In genomic region chr10:22453948-22454347, GRCh38 we compare ENCODE assay signal across 15 cellular contexts.
DNase-seq lines count a peak whose midpoint lies in the region; ATAC-seq and TF ChIP-seq lines count a peak whose summit lies in the region.
"Had no signal": no experiment of that assay in that cellular context is flagged by ENCODE, and none has a peak within 500 bp of the region (broad histone marks: within the 10 kb centered on the region; RNA-seq: fewer than 3 reads in every experiment).

No MANE protein-coding gene starts in this region.

- H3K9me3 ChIP-seq in BE2C: no peaks in the 10 kb centered on the region
- no peaks in the 10 kb centered on the region for H3K9me3 ChIP-seq in ectodermal cell (ENCODE audit: control insufficient read depth, low read length)
- H3K9me3 ChIP-seq: left ventricle myocardium inferior, right atrium auricular region had no signal

- ATAC-seq in HG03045 (IDR thresholded peaks at IDR 0.05; ENCODE audit: unreplicated experiment): no peak
- ATAC-seq: foreskin keratinocyte; natural killer cell treated with Interleukin-12 subunit alpha and Interleukin-12 subunit beta and Interleukin-15 and Interleukin-18, amount 100 ng/mL, for 72 hours had no signal

- H3K4me1 ChIP-seq in BE2C (peaks cover 13% of the 10 kb centered on the region), ectodermal cell (ENCODE audit: control insufficient read depth, insufficient read depth, low read length) (peaks cover 16% of the 10 kb centered on the region)
- H3K4me1 ChIP-seq: foreskin keratinocyte, left ventricle myocardium inferior, right atrium auricular region had no signal

- no peaks in the 10 kb centered on the region for H3K36me3 Mint-ChIP-seq in HFFc6 (ENCODE audit: low read depth)
- H3K36me3 Mint-ChIP-seq: activated CD4-positive, alpha-beta memory T cell treated with anti-CD3 and anti-CD28 coated beads for 36 hours; natural killer cell treated with Interleukin-12 subunit alpha and Interleukin-12 subunit beta and Interleukin-15 and Interleukin-18, amount 100 ng/mL, for 72 hours had no signal

- 77 to 80% methylated on average over 6 of the region's 6 CpGs for WGBS in ectodermal cell, 2 experiments

- H3K27me3 ChIP-seq in BE2C (no peaks in the 10 kb centered on the region), ectodermal cell (ENCODE audit: control insufficient read depth, insufficient read depth, low read length, poor library complexity, severe bottlenecking) (no peaks in the 10 kb centered on the region)
- H3K27me3 ChIP-seq: right atrium auricular region had no signal

- peak overlapping the region; percentile 57 for H3K27ac ChIP-seq in ectodermal cell (ENCODE audit: insufficient read depth, low read depth, low read length, poor library complexity, severe bottlenecking)
- H3K27ac ChIP-seq: foreskin keratinocyte, left ventricle myocardium inferior, right atrium auricular region had no signal

- TF ChIP-seq CTCF in BE2C (IDR thresholded peaks at IDR 0.05; ENCODE audit: low read depth, low read length) (no peak), HFFc6 (IDR thresholded peaks at IDR 0.05) (no peak)

- H3K27ac Mint-ChIP-seq in HFFc6: no peak overlapping the region
- H3K27ac Mint-ChIP-seq: activated CD4-positive, alpha-beta memory T cell treated with anti-CD3 and anti-CD28 coated beads for 36 hours; activated T-helper 1 cell treated with anti-CD3 and anti-CD28 coated beads, Interleukin-12 subunit alpha, Interleukin-12 subunit beta, Interleukin-2, Interleukin-4 antibody, amounts not matched to agents 30 ng/mL and 10 ng/mL and 1 ng/mL, durations not matched to agents 14 hours and 24 hours and 36 hours; natural killer cell treated with Interleukin-12 subunit alpha and Interleukin-12 subunit beta and Interleukin-15 and Interleukin-18, amount 100 ng/mL, for 72 hours had no signal

- DNase-seq in BE2C: peak; percentile 54
- DNase-seq in NCI-H1092 (lab: John Stamatoyannopoulos, UW): peak; percentile 47
- peak; percentile 53 for DNase-seq in NCI-H510A treated with DMSO at 0.1 percent for 48 hours (lab: John Stamatoyannopoulos, UW)
- DNase-seq in NCI-H226: no peak
- DNase-seq in HFFc6: no peak
- no peak for DNase-seq in activated gamma-delta T cell treated with Interleukin-2 at 50 U/mL for 16 hours
- DNase-seq: activated CD4-positive, alpha-beta memory T cell treated with anti-CD3 and anti-CD28 coated beads for 36 hours; KG1; left ventricle myocardium inferior had no signal

- H3K4me3 Mint-ChIP-seq in HFFc6: no peak overlapping the region
- H3K4me3 Mint-ChIP-seq: activated CD4-positive, alpha-beta memory T cell treated with anti-CD3 and anti-CD28 coated beads for 36 hours; activated T-helper 1 cell treated with anti-CD3 and anti-CD28 coated beads, Interleukin-12 subunit alpha, Interleukin-12 subunit beta, Interleukin-2, Interleukin-4 antibody, amounts not matched to agents 30 ng/mL and 10 ng/mL and 1 ng/mL, durations not matched to agents 14 hours and 24 hours and 36 hours; natural killer cell treated with Interleukin-12 subunit alpha and Interleukin-12 subunit beta and Interleukin-15 and Interleukin-18, amount 100 ng/mL, for 72 hours had no signal

- H3K4me1 Mint-ChIP-seq in HFFc6 (ENCODE audit: low read depth): no peaks in the 10 kb centered on the region

- peaks cover 14% of the 10 kb centered on the region; the same call in 1 of the 2 replicates for H3K27me3 Mint-ChIP-seq in HFFc6 (ENCODE audit: insufficient read depth)
- H3K27me3 Mint-ChIP-seq: natural killer cell treated with Interleukin-12 subunit alpha and Interleukin-12 subunit beta and Interleukin-15 and Interleukin-18, amount 100 ng/mL, for 72 hours had no signal

- no peaks in the 10 kb centered on the region for H3K9me3 Mint-ChIP-seq in HFFc6
- H3K9me3 Mint-ChIP-seq: activated CD4-positive, alpha-beta memory T cell treated with anti-CD3 and anti-CD28 coated beads for 36 hours; activated T-helper 1 cell treated with anti-CD3 and anti-CD28 coated beads, Interleukin-12 subunit alpha, Interleukin-12 subunit beta, Interleukin-2, Interleukin-4 antibody, amounts not matched to agents 30 ng/mL and 10 ng/mL and 1 ng/mL, durations not matched to agents 14 hours and 24 hours and 36 hours; natural killer cell treated with Interleukin-12 subunit alpha and Interleukin-12 subunit beta and Interleukin-15 and Interleukin-18, amount 100 ng/mL, for 72 hours had no signal

- H3K36me3 ChIP-seq in BE2C: no peaks in the 10 kb centered on the region
- H3K36me3 ChIP-seq in ectodermal cell (ENCODE audit: control insufficient read depth, insufficient read depth, low read length): no peaks in the 10 kb centered on the region
- H3K36me3 ChIP-seq: left ventricle myocardium inferior, right atrium auricular region had no signal

- H3K4me3 ChIP-seq in BE2C (ENCODE audit: low read depth, low read length) (peak overlapping the region; percentile 26; the same call in 1 of the 2 replicates), ectodermal cell (ENCODE audit: insufficient read depth, low read depth, low read length) (no peak overlapping the region)
- H3K4me3 ChIP-seq: left ventricle myocardium inferior, right atrium auricular region had no signal

Comparison
In these comparisons a context has a peak if more than half of its experiments do, and no peak if none do; other contexts are left out.
1. DNase-seq: peak in BE2C (single experiment), NCI-H1092 (single experiment) and NCI-H510A treated with DMSO at 0.1 percent for 48 hours (single experiment); none in NCI-H226 (single experiment), HFFc6 (single experiment) and activated gamma-delta T cell treated with Interleukin-2 at 50 U/mL for 16 hours (single experiment).